In the genomic region with DNA sequence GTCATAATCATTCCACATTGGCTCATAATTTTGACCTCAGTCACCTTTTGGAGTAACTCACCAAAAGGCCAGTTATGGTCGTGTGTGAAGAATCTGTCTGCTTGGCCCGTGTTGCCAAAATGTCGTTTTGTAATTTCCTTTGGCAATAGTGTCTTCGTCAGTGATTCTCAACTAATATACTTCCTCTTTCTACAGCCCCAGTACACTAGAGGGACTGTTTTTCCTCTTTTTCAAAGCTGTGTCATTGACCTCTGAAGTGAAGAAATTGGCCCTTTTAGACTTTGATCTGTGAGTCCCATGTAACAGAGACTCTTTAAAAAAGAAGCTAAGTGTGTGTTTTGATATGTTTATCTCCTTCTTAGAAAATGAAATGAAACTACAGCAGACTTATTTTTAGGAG, we compare ENCODE assay signal across 1 cellular context.
TF ChIP-seq lines count a peak whose summit lies in the region.

No MANE protein-coding gene starts in this region.

TF ChIP-seq in A549, 52 proteins besides CTCF, POLR2A, EP300 and RAD21 (continued from another document):
- no peak for TF ChIP-seq PBX3 (IDR thresholded peaks at IDR 0.05)
- no peak for TF ChIP-seq SREBF2 (IDR thresholded peaks at IDR 0.05)
- TF ChIP-seq ESRRA (IDR thresholded peaks at IDR 0.05; ENCODE audit: borderline replicate concordance, low read length), result no peak
- no peak for TF ChIP-seq NR3C1 (IDR thresholded peaks at IDR 0.05)
- no peak for TF ChIP-seq EHF (CRISPR knock-in tag; IDR thresholded peaks at IDR 0.05)
- TF ChIP-seq ELK1 (IDR thresholded peaks at IDR 0.05; ENCODE audit: low read depth, low read length), result no peak
- TF ChIP-seq TP53 (CRISPR knock-in tag; IDR thresholded peaks at IDR 0.05), result no peak
- no peak for TF ChIP-seq MAX (IDR thresholded peaks at IDR 0.05)
- TF ChIP-seq, protein P1, sequence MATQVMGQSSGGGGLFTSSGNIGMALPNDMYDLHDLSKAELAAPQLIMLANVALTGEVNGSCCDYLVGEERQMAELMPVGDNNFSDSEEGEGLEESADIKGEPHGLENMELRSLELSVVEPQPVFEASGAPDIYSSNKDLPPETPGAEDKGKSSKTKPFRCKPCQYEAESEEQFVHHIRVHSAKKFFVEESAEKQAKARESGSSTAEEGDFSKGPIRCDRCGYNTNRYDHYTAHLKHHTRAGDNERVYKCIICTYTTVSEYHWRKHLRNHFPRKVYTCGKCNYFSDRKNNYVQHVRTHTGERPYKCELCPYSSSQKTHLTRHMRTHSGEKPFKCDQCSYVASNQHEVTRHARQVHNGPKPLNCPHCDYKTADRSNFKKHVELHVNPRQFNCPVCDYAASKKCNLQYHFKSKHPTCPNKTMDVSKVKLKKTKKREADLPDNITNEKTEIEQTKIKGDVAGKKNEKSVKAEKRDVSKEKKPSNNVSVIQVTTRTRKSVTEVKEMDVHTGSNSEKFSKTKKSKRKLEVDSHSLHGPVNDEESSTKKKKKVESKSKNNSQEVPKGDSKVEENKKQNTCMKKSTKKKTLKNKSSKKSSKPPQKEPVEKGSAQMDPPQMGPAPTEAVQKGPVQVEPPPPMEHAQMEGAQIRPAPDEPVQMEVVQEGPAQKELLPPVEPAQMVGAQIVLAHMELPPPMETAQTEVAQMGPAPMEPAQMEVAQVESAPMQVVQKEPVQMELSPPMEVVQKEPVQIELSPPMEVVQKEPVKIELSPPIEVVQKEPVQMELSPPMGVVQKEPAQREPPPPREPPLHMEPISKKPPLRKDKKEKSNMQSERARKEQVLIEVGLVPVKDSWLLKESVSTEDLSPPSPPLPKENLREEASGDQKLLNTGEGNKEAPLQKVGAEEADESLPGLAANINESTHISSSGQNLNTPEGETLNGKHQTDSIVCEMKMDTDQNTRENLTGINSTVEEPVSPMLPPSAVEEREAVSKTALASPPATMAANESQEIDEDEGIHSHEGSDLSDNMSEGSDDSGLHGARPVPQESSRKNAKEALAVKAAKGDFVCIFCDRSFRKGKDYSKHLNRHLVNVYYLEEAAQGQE (IDR thresholded peaks at IDR 0.05), result no peak
- no peak for TF ChIP-seq POLR2AphosphoS2 (conservative IDR thresholded peaks at IDR 0.05; ENCODE audit: low read length)
